1 cellular context compared by ENCODE assay signal in the genomic region with DNA sequence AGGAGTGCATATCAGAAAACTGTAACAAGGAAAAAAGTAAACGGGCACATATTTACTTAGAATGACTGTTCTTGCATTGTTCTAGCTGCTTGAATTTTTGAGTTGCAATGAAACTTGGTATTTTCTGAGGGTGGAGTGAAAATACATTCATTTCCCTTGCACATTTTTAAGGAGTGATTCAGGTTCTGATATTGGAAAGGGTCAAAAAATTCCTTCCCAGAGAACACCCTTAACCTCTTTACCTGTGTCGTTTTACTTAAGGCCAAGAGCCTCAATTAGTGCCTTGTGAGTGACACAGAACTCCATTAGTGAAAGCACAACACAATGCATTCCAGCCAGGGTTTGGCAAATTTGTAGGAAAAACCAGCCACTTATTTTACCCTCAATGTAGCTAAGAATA.
TF ChIP-seq lines count a peak whose summit lies in the region.

No MANE protein-coding gene starts in this region.

TF ChIP-seq in A549, 52 proteins besides CTCF, POLR2A, EP300 and RAD21:
- no peak for TF ChIP-seq MYC (IDR thresholded peaks at IDR 0.05; ENCODE audit: borderline replicate concordance, low read length)
- peak; percentile 44; the same call in 1 of the 2 replicates for TF ChIP-seq FOSL2 (IDR thresholded peaks at IDR 0.05)
- TF ChIP-seq FOSL2 (CRISPR knock-in tag; IDR thresholded peaks at IDR 0.05): peak; percentile 70
- TF ChIP-seq GATA3 (IDR thresholded peaks at IDR 0.05; ENCODE audit: borderline replicate concordance): peak; percentile 61; the same call in 1 of the 2 replicates
- no peak for TF ChIP-seq NPAS2 (CRISPR knock-in tag; IDR thresholded peaks at IDR 0.05; ENCODE audit: borderline replicate concordance)
- TF ChIP-seq, protein P1, sequence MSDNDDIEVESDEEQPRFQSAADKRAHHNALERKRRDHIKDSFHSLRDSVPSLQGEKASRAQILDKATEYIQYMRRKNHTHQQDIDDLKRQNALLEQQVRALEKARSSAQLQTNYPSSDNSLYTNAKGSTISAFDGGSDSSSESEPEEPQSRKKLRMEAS (IDR thresholded peaks at IDR 0.05): peak; percentile 35; the same call in 1 of the 2 replicates
- TF ChIP-seq NR3C1 (IDR thresholded peaks at IDR 0.05): no peak
- TF ChIP-seq JUNB (IDR thresholded peaks at IDR 0.05): peak; percentile 69
- TF ChIP-seq CEBPB (IDR thresholded peaks at IDR 0.05): peak in 1 of 2 experiments; percentile 62; a peak in 2 of 4 replicates
